ENCODE assay signal across 27 cellular contexts in the genomic region with DNA sequence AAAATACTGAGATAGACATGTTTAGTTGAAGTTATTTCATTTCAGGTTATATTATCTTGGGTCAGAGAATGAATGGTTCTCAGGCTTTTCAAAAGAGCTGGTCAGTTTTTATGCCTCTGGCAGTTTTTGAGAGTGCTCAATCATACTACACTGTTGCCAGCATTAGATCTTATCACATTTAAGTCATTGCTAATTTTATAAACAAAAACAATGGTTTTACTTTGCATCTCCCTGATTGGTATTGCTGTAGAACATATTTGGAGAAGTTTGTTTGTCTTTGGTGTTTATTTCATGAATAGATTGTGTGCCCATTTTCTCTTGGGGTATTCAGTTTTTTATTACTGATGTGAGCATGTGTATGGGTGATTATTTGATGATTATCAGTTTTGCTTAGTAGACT. TPM values are rescaled to one million over a fixed set of nuclear protein-coding genes. Genes with fewer than 3 reads are reported as not detected.
"Had no signal": no experiment of that assay in that cellular context is flagged by ENCODE, and none has a peak within 500 bp of the region (broad histone marks: within the 10 kb centered on the region; RNA-seq: fewer than 3 reads in every experiment).

No MANE protein-coding gene starts in this region.

- ATAC-seq: activated CD4-positive, alpha-beta T cell treated with anti-CD3 and anti-CD28 coated beads for 36 hours; activated naive CD4-positive, alpha-beta T cell treated with anti-CD3 and anti-CD28 coated beads, Interleukin-2, amount 50 U/mL, for 72 hours; activated T-cell treated with anti-CD3 and anti-CD28 coated beads, Interleukin-2, amount 50 U/mL, for 72 hours; esophagus mucosa; T-helper 17 cell had no signal

- DNase-seq: activated CD4-positive, alpha-beta memory T cell treated with anti-CD3 and anti-CD28 coated beads, Interleukin-2, amount 10 ng/mL, durations not matched to agents 7 days and 5 days; activated CD4-positive, alpha-beta T cell treated with anti-CD3 and anti-CD28 coated beads for 36 hours; activated CD4-positive, alpha-beta T cell treated with anti-CD3 and anti-CD28 coated beads, Interleukin-2, amount 10 ng/mL, durations not matched to agents 24 days and 14 days; activated CD4-positive, CD25-positive, alpha-beta regulatory T cell; activated CD4-positive, CD25-positive, alpha-beta regulatory T cell treated with anti-CD3 and anti-CD28 coated beads, Interleukin-2, amount 50 U/mL, for 72 hours; activated CD8-positive, alpha-beta memory T cell treated with anti-CD3 and anti-CD28 coated beads, Interleukin-2, amount 50 U/mL, for 48 hours; activated gamma-delta T cell; activated naive CD4-positive, alpha-beta T cell; activated naive CD4-positive, alpha-beta T cell treated with anti-CD3 and anti-CD28 coated beads, Interleukin-2, amount 10 ng/mL, durations not matched to agents 7 days and 5 days; activated naive CD8-positive, alpha-beta T cell treated with anti-CD3 and anti-CD28 coated beads, Interleukin-2, amount 10 ng/mL, durations not matched to agents 7 days and 5 days; activated T-cell treated with anti-CD3 and anti-CD28 coated beads for 4 hours; activated T-cell treated with anti-CD3 and anti-CD28 coated beads, Interleukin-2, amount 50 U/mL, for 24 hours; activated T-cell treated with anti-CD3 and anti-CD28 coated beads, Interleukin-2, amount 50 U/mL, for 72 hours; amniotic stem cell; anterior cingulate cortex; brain microvascular endothelial cell; dorsolateral prefrontal cortex; effector memory CD4-positive, alpha-beta T cell; endodermal cell; foreskin fibroblast; head of caudate nucleus; T-helper 17 cell; T1000 had no signal

- H3K36me3 ChIP-seq: brain microvascular endothelial cell had no signal

- H3K27me3 ChIP-seq: brain microvascular endothelial cell, dorsolateral prefrontal cortex had no signal

- H3K4me3 ChIP-seq: coronary artery, dorsolateral prefrontal cortex had no signal

RNA-seq across cellular contexts. Expression of a gene that starts 1.5 kb away (rescaled TPM):
- total RNA-seq: epithelial cell of proximal tubule had no signal
